24 cellular contexts compared by ENCODE assay signal in genomic region chr7:98805956-98806838, GRCh38.
"Had no signal": no experiment of that assay in that cellular context is flagged by ENCODE, and none has a peak within 500 bp of the region (broad histone marks: within the 10 kb centered on the region; RNA-seq: fewer than 3 reads in every experiment).

No MANE protein-coding gene starts in this region.

- H3K36me3 ChIP-seq: ascending aorta had no signal

- H3K4me3 ChIP-seq: ascending aorta, body of pancreas had no signal

- H3K27ac ChIP-seq: ascending aorta, body of pancreas had no signal

- H3K4me1 ChIP-seq: body of pancreas had no signal

- ATAC-seq: activated CD8-positive, alpha-beta T cell treated with anti-CD3 and anti-CD28 coated beads, Interleukin-2, amount 10 ng/mL, durations not matched to agents 7 days and 5 days; activated naive CD4-positive, alpha-beta T cell treated with anti-CD3 and anti-CD28 coated beads, Interleukin-2, amount 50 U/mL, for 72 hours; activated naive CD8-positive, alpha-beta T cell treated with anti-CD3 and anti-CD28 coated beads, Interleukin-2, amount 50 U/mL, for 24 hours; body of pancreas; Panc1; WTC11 had no signal

- H3K27me3 ChIP-seq: ascending aorta, body of pancreas had no signal

- DNase-seq: activated CD4-positive, alpha-beta T cell treated with anti-CD3 and anti-CD28 coated beads for 48 hours; activated CD4-positive, alpha-beta T cell treated with anti-CD3 and anti-CD28 coated beads, Interleukin-2, amount 50 U/mL, for 4 hours; activated CD4-positive, CD25-positive, alpha-beta regulatory T cell treated with anti-CD3 and anti-CD28 coated beads, Interleukin-2, amount 50 U/mL, for 72 hours; activated CD8-positive, alpha-beta memory T cell treated with anti-CD3 and anti-CD28 coated beads, Interleukin-2, amount 50 U/mL, for 48 hours; activated CD8-positive, alpha-beta T cell treated with anti-CD3 and anti-CD28 coated beads, Interleukin-2, amount 10 ng/mL, durations not matched to agents 7 days and 5 days; activated effector memory CD4-positive, alpha-beta T cell treated with anti-CD3 and anti-CD28 coated beads, Interleukin-2, amount 50 U/mL, for 16 hours; activated naive CD4-positive, alpha-beta T cell treated with Interleukin-2 at 50 U/mL for 16 hours; activated naive CD8-positive, alpha-beta T cell treated with anti-CD3 and anti-CD28 coated beads, Interleukin-2, amount 50 U/mL, for 24 hours; activated T-cell treated with anti-CD3 and anti-CD28 coated beads, Interleukin-2, amount 50 U/mL, for 1 hour; amniotic stem cell; body of pancreas; cortex of kidney; Karpas-422; NCI-H146; NCI-H187 treated with DMSO at 0.1 percent for 48 hours; NCI-H446; NCI-H524; NCI-H748 treated with DMSO at 0.1 percent for 48 hours; SHP77; T-helper 9 cell had no signal
